Comparison of ENCODE assay signal across 27 cellular contexts in the genomic region with DNA sequence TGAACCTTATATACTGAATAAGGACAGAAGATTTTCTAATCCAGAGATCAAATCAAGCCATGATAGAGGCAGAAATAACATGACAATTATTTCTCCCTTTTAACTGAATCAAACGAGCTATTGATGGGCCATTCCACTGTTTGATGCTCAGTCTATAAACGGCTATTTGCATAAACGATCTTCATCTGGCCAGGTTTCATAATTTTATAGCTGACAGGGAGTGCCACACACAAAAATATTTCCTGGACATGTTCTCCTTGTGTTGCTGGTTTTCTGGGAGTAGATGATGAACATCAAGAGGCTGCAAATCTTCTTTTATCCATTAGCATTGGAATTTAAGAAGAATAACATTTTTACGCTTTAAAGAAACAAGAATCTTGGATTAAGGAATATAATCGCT.
"Had no signal": no experiment of that assay in that cellular context is flagged by ENCODE, and none has a peak within 500 bp of the region (broad histone marks: within the 10 kb centered on the region; RNA-seq: fewer than 3 reads in every experiment).

No MANE protein-coding gene starts in this region.

- H3K27ac Mint-ChIP-seq: immature natural killer cell; memory B cell; naive B cell; naive thymus-derived CD8-positive, alpha-beta T cell had no signal

- H3K4me3 Mint-ChIP-seq: immature natural killer cell; memory B cell; naive B cell; naive thymus-derived CD8-positive, alpha-beta T cell had no signal

- H3K27ac ChIP-seq: coronary artery, dorsolateral prefrontal cortex, esophagus muscularis mucosa, foreskin keratinocyte, gastroesophageal sphincter, heart left ventricle, hepatocyte, left lung had no signal

- H3K4me3 ChIP-seq: coronary artery, dorsolateral prefrontal cortex, esophagus muscularis mucosa, gastroesophageal sphincter, heart left ventricle, hepatocyte, left lung, lung had no signal

- H3K27me3 ChIP-seq: dorsolateral prefrontal cortex, esophagus muscularis mucosa, foreskin keratinocyte, gastroesophageal sphincter, heart left ventricle, hepatocyte, left lung had no signal

- H3K4me2 ChIP-seq: hepatocyte had no signal

- ATAC-seq: foreskin keratinocyte; gastroesophageal sphincter; heart left ventricle; left lung; left ventricle myocardium superior; naive thymus-derived CD8-positive, alpha-beta T cell had no signal

- H3K4me1 ChIP-seq: esophagus muscularis mucosa, foreskin keratinocyte, gastroesophageal sphincter, heart left ventricle, left lung had no signal

- H3K79me2 ChIP-seq: hepatocyte had no signal

- H3K36me3 ChIP-seq: esophagus muscularis mucosa, gastroesophageal sphincter, heart left ventricle, left lung had no signal

- H3K36me3 Mint-ChIP-seq: immature natural killer cell, naive B cell had no signal

- DNase-seq: dermis blood vessel endothelial cell; dorsolateral prefrontal cortex; effector CD4-positive, alpha-beta T cell; effector memory CD4-positive, alpha-beta T cell; foreskin keratinocyte; heart left ventricle; hypothalamus; immature natural killer cell; islet precursor cell; kidney; kidney glomerular epithelial cell; left lung; left ventricle myocardium superior; mammary epithelial cell; mesendoderm; midbrain; naive B cell; naive thymus-derived CD8-positive, alpha-beta T cell had no signal

- H3K27me3 Mint-ChIP-seq: naive thymus-derived CD8-positive, alpha-beta T cell had no signal

- H2AFZ ChIP-seq: hepatocyte had no signal

- FAIRE-seq: colon, endothelial cell of umbilical vein, frontal cortex, kidney had no signal
